Comparison of ENCODE assay signal across 23 cellular contexts in the genomic region with DNA sequence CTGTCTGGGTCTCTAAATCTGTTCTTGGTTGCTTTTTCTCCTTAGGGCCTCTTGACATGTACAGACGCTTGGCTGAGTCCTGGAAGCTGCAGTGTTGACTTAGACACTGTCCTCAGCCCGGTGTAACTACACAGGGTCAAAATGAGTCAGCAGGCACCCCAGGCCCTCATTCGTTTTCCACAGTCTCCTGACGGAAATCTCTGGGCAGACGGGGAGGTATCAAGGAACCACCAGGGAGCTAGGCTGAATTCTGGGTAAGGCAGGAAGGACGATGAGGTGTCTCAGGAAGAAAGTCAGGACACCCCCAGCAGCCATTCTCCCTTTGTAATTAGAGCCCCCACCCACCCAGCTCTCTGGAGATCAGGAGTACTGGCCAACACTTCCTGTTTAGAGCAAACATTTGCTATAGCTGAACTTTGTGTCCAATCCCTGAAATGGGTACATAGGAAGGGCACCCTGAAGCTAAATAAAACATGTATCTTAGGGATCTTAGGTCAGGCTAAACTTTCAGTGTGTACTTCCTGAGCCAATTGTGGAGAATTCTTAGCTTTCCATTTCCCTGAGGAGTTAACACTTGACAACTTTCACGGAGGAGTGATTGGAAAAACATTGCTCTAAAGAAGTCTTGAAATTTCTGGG. TPM values are rescaled to one million over a fixed set of nuclear protein-coding genes. Genes with fewer than 3 reads are reported as not detected.
DNase-seq lines count a peak whose midpoint lies in the region; ATAC-seq and TF ChIP-seq lines count a peak whose summit lies in the region.
"Had no signal": no experiment of that assay in that cellular context is flagged by ENCODE, and none has a peak within 500 bp of the region (broad histone marks: within the 10 kb centered on the region; RNA-seq: fewer than 3 reads in every experiment).

No MANE protein-coding gene starts in this region.

- no peaks in the 10 kb centered on the region for H3K36me3 Mint-ChIP-seq in osteocyte (ENCODE audit: unreplicated experiment)

- TF ChIP-seq POLR2A in heart left ventricle (IDR thresholded peaks at IDR 0.05): no peak

- no peaks in the 10 kb centered on the region for H3K9me3 Mint-ChIP-seq in osteocyte (ENCODE audit: unreplicated experiment)
- H3K9me3 Mint-ChIP-seq: activated B cell treated with CpG ODN at 0.5 μM for 24 hours; activated T-helper 17 cell treated with anti-CD3 and anti-CD28 coated beads, Interleukin-2, amount 50 U/mL, for 72 hours; endodermal cell; T-helper 2 cell treated with Interferon-gamma antibody and Interleukin-4, amounts not matched to agents 5 μg/mL and 100 μg/mL, for 36 hours had no signal

- H3K27me3 Mint-ChIP-seq in osteocyte (ENCODE audit: unreplicated experiment): peaks cover 2% of the 10 kb centered on the region

- H3K36me3 ChIP-seq in heart left ventricle: no peaks in the 10 kb centered on the region
- no peaks in the 10 kb centered on the region for H3K36me3 ChIP-seq in right atrium auricular region
- H3K36me3 ChIP-seq: BLaER1 treated with 17β-estradiol and CSF1 and Interleukin-3, amounts not matched to agents 10 nM and 100 nM had no signal

- H3K27me3 ChIP-seq in heart left ventricle (no peaks in the 10 kb centered on the region), right atrium auricular region (no peaks in the 10 kb centered on the region)
- H3K27me3 ChIP-seq: BLaER1 treated with 17β-estradiol and CSF1 and Interleukin-3, amounts not matched to agents 10 nM and 100 nM had no signal

- peak overlapping the region; percentile 58 for H3K27ac Mint-ChIP-seq in osteocyte (ENCODE audit: unreplicated experiment)
- H3K27ac Mint-ChIP-seq: activated B cell treated with CpG ODN at 0.5 μM for 24 hours; activated T-helper 17 cell treated with anti-CD3 and anti-CD28 coated beads, Interleukin-2, amount 50 U/mL, for 72 hours; endodermal cell; T-helper 2 cell treated with Interferon-gamma antibody and Interleukin-4, amounts not matched to agents 5 μg/mL and 100 μg/mL, for 36 hours had no signal

- H3K4me3 ChIP-seq in heart left ventricle (no peak overlapping the region), right atrium auricular region (no peak overlapping the region)
- H3K4me3 ChIP-seq: BLaER1 treated with 17β-estradiol and CSF1 and Interleukin-3, amounts not matched to agents 10 nM and 100 nM; GM12878; SK-N-MC had no signal

- H3K4me1 ChIP-seq in heart left ventricle (peaks cover 11 to 91% (median 69%) of the 10 kb centered on the region in 12 donors), right atrium auricular region (peaks cover 0 to 58% of the 10 kb centered on the region in 2 donors)

- H3K27ac ChIP-seq in heart left ventricle: peak overlapping the region; percentile 8 to 82 (median 61)
- peak overlapping the region; percentile 27 to 38 for H3K27ac ChIP-seq in right atrium auricular region
- H3K27ac ChIP-seq: BLaER1 treated with 17β-estradiol and CSF1 and Interleukin-3, amounts not matched to agents 10 nM and 100 nM; SK-N-MC had no signal

- H3K9me3 ChIP-seq in heart left ventricle (no peaks in the 10 kb centered on the region), right atrium auricular region (no peaks in the 10 kb centered on the region)
- H3K9me3 ChIP-seq: BLaER1 treated with 17β-estradiol and CSF1 and Interleukin-3, amounts not matched to agents 10 nM and 100 nM had no signal

- H3K4me3 Mint-ChIP-seq in osteocyte (ENCODE audit: unreplicated experiment): no peak overlapping the region
- H3K4me3 Mint-ChIP-seq: activated B cell treated with CpG ODN at 0.5 μM for 24 hours; activated T-helper 17 cell treated with anti-CD3 and anti-CD28 coated beads, Interleukin-2, amount 50 U/mL, for 72 hours; endodermal cell; T-helper 2 cell treated with Interferon-gamma antibody and Interleukin-4, amounts not matched to agents 5 μg/mL and 100 μg/mL, for 36 hours had no signal

- intact Hi-C loops in heart left ventricle (cut with DNase I) (loop anchor here in 2 of 10 donors (5.0 to 10.0 kb wide), 3 partner anchors 91 to 189 kb away; no protein-coding TSS in a partner anchor), cardiac septum (cut with DNase I) (loop anchor here (5.0 kb wide), 2 partner anchors 91 to 206 kb away; no protein-coding TSS in a partner anchor)

- WGBS in heart left ventricle, 4 donors: 49 to 68% (median 66%) methylated on average over 7 of the region's 7 CpGs

- ATAC-seq in heart left ventricle: peak; percentile 13 to 63 (median 42)
- no peak for ATAC-seq in HG03175 (IDR thresholded peaks at IDR 0.05; ENCODE audit: unreplicated experiment)
- ATAC-seq in HG02571 (IDR thresholded peaks at IDR 0.05; ENCODE audit: unreplicated experiment): no peak
- ATAC-seq: activated T-helper 17 cell treated with anti-CD3 and anti-CD28 coated beads, Interleukin-2, amount 50 U/mL, for 72 hours; HCT116 had no signal

- peaks cover 46% of the 10 kb centered on the region for H3K4me1 Mint-ChIP-seq in osteocyte (ENCODE audit: unreplicated experiment)

- DNase-seq in heart left ventricle: peak in 3 of 5 donors; percentile 32 to 64 (median 45)
- no peak for DNase-seq in cardiac septum (ENCODE audit: low spot score)
- no peak for DNase-seq in right atrium auricular region (ENCODE audit: low spot score)
- no peak for DNase-seq in osteocyte (ENCODE audit: extremely low spot score, unreplicated experiment)
- no peak for DNase-seq in activated CD4-positive, alpha-beta T cell treated with anti-CD3 and anti-CD28 coated beads, Interleukin-2, amount 50 U/mL, for 1 hour
- DNase-seq in anterior cingulate cortex (lab: John Stamatoyannopoulos, UW): no peak
- DNase-seq: activated B cell treated with CpG ODN at 0.5 μM for 24 hours; activated CD8-positive, alpha-beta memory T cell treated with anti-CD3 and anti-CD28 coated beads for 24 hours; cerebellar nuclear complex; foreskin fibroblast; GDM1; Kasumi-1; NCI-H1105; NCI-H774 had no signal

- no peak for TF ChIP-seq CTCF in heart left ventricle (IDR thresholded peaks at IDR 0.05)
- TF ChIP-seq CTCF in right atrium auricular region (IDR thresholded peaks at IDR 0.05): no peak
- TF ChIP-seq CTCF in osteocyte (IDR thresholded peaks at IDR 0.05): no peak

RNA-seq across cellular contexts. Expression of a gene that starts 23.9 kb away (rescaled TPM):
- total RNA-seq in heart left ventricle (100 to 1,000 TPM; 194 to 790 (median 216) TPM), cardiac septum (139 TPM), right atrium auricular region (100 to 1,000 TPM; 257 to 311 TPM), osteocyte (11.0 and 14.1 TPM in 2 replicates)
- 100 to 1,000 TPM in 1 of 2 donors, 10 to 100 TPM in 1; 93.6 to 153 TPM for polyA plus RNA-seq in heart left ventricle

Comparison
In these comparisons a context has a peak if more than half of its experiments do, and no peak if none do; other contexts are left out.
1. DNase-seq: peak in heart left ventricle (3 of 5); none in cardiac septum (single experiment), right atrium auricular region (single experiment), osteocyte (single experiment), activated CD4-positive, alpha-beta T cell treated with anti-CD3 and anti-CD28 coated beads, Interleukin-2, amount 50 U/mL, for 1 hour (single experiment) and anterior cingulate cortex (0 of 58).
2. ATAC-seq: peak in heart left ventricle (4 of 4); none in HG03175 (single experiment) and HG02571 (single experiment).